In genomic region chr14:74584966-74585365, GRCh38 we compare ENCODE assay signal across 26 cellular contexts. TPM values are rescaled to one million over a fixed set of nuclear protein-coding genes. Genes with fewer than 3 reads are reported as not detected.
DNase-seq lines count a peak whose midpoint lies in the region; ATAC-seq and TF ChIP-seq lines count a peak whose summit lies in the region.
"Had no signal": no experiment of that assay in that cellular context is flagged by ENCODE, and none has a peak within 500 bp of the region (broad histone marks: within the 10 kb centered on the region; RNA-seq: fewer than 3 reads in every experiment).

No MANE protein-coding gene starts in this region.

- no peaks in the 10 kb centered on the region for H3K9me2 ChIP-seq in SK-N-SH

- peaks cover 7 to 28% of the 10 kb centered on the region in 2 experiments for H3K36me3 ChIP-seq in SK-N-SH (replicated peaks in 1 of 2; ENCODE audit: control insufficient read depth in 1 of 2, insufficient read depth in 2 of 2, low read length in 1 of 2)
- H3K36me3 ChIP-seq in ascending aorta = peaks cover 4 to 17% of the 10 kb centered on the region in 2 donors
- H3K36me3 ChIP-seq in thyroid gland = no peaks in the 10 kb centered on the region
- H3K36me3 ChIP-seq in adrenal gland (replicated peaks in 1 of 2) = no peaks in the 10 kb centered on the region

- intact Hi-C loops in ascending aorta (cut with DNase I) = no loop called here
- intact Hi-C loops in thyroid gland (cut with DNase I) = no loop called here
- intact Hi-C loops in adrenal gland (cut with DNase I) = no loop called here

- peaks cover 99% of the 10 kb centered on the region for H3K79me2 ChIP-seq in SK-N-SH (ENCODE audit: insufficient read depth)

- H2AFZ ChIP-seq in SK-N-SH (ENCODE audit: low read depth) = no peak overlapping the region

- no peaks in the 10 kb centered on the region for H3K27me3 ChIP-seq in SK-N-SH (ENCODE audit: insufficient read depth)
- H3K27me3 ChIP-seq in ascending aorta = no peaks in the 10 kb centered on the region
- H3K27me3 ChIP-seq in layer of hippocampus (ENCODE audit: control insufficient read depth, insufficient read depth, low read length) = no peaks in the 10 kb centered on the region
- H3K27me3 ChIP-seq in thyroid gland = no peaks in the 10 kb centered on the region
- H3K27me3 ChIP-seq in adrenal gland = no peaks in the 10 kb centered on the region

- H3K4me1 ChIP-seq in SK-N-SH (ENCODE audit: control insufficient read depth in 1 of 2, insufficient read depth in 2 of 2, low read depth in 1 of 2, low read length in 1 of 2) (peaks cover 17 to 23% of the 10 kb centered on the region in 2 experiments; a peak in 3 of 4 replicates), ascending aorta (peaks cover 41 to 86% of the 10 kb centered on the region in 2 donors), thyroid gland (peaks cover 46 to 82% of the 10 kb centered on the region in 2 donors), adrenal gland (replicated peaks in 1 of 2) (peaks cover 19 to 33% of the 10 kb centered on the region in 2 donors)

- H3F3A ChIP-seq in SK-N-SH (replicated peaks; ENCODE audit: insufficient read depth) = peaks cover 45% of the 10 kb centered on the region

- H3K27ac Mint-ChIP-seq in activated CD4-positive, alpha-beta memory T cell treated with anti-CD3 and anti-CD28 coated beads, Interleukin-2, amount 10 ng/mL, durations not matched to agents 7 days and 5 days = no peak overlapping the region
- H3K27ac Mint-ChIP-seq: H9; natural killer cell treated with Interleukin-12 subunit alpha and Interleukin-12 subunit beta and Interleukin-15 and Interleukin-18, amount 100 ng/mL, for 72 hours; stimulated activated effector memory CD8-positive, alpha-beta T cell treated with anti-CD3 and anti-CD28 coated beads, Interleukin-12 subunit alpha, Interleukin-12 subunit beta, amount 100 ng/mL, for 72 hours had no signal

- H3K4me3 Mint-ChIP-seq in activated CD4-positive, alpha-beta memory T cell treated with anti-CD3 and anti-CD28 coated beads, Interleukin-2, amount 10 ng/mL, durations not matched to agents 7 days and 5 days = no peak overlapping the region
- H3K4me3 Mint-ChIP-seq: CD8-positive, alpha-beta memory T cell; H9; natural killer cell treated with Interleukin-12 subunit alpha and Interleukin-12 subunit beta and Interleukin-15 and Interleukin-18, amount 100 ng/mL, for 72 hours; stimulated activated effector memory CD8-positive, alpha-beta T cell treated with anti-CD3 and anti-CD28 coated beads, Interleukin-12 subunit alpha, Interleukin-12 subunit beta, amount 100 ng/mL, for 72 hours had no signal

- TF ChIP-seq RAD21 in SK-N-SH (IDR thresholded peaks at IDR 0.05; ENCODE audit: low read length) = no peak

- H3K4me2 ChIP-seq in SK-N-SH = peak overlapping the region; percentile 30
- H3K4me2 ChIP-seq: KMS-11 had no signal

- H3K27ac ChIP-seq in SK-N-SH (ENCODE audit: low read depth in 2 of 2, low read length in 1 of 2) (peak overlapping the region in 1 of 2 experiments; percentile 63; a peak in 2 of 4 replicates), ascending aorta (peak overlapping the region; percentile 91 to 94), layer of hippocampus (ENCODE audit: low read depth, low read length) (peak overlapping the region; percentile 22), thyroid gland (peak overlapping the region; percentile 72 to 96 (median 84)), adrenal gland (peak overlapping the region in 1 of 5 donors; percentile 23)
- H3K27ac ChIP-seq: 22Rv1, KMS-11 had no signal

- POLR2A ChIA-PET in SK-N-SH (lab: Yijun Ruan, JAX) = interaction anchor here (1.1 kb wide), 1 partner anchor 12 kb away, joined by 3 read pairs; no protein-coding TSS in a partner anchor
- POLR2A ChIA-PET in activated CD4-positive, alpha-beta memory T cell treated with anti-CD3 and anti-CD28 coated beads, Interleukin-2, amount 10 ng/mL, durations not matched to agents 7 days and 5 days (lab: Charles Lee) = interaction anchor here (2.2 kb wide), 1 partner anchor 11 kb away, joined by 9 read pairs; no protein-coding TSS in a partner anchor

- WGBS in SK-N-SH (ENCODE audit: low lambda C conversion rate) = 90% methylated on average over 5 of the region's 5 CpGs
- 68 to 82% methylated on average over 5 of the region's 5 CpGs for WGBS in thyroid gland, 2 donors
- WGBS in adrenal gland, 4 donors = 71 to 78% (median 73%) methylated on average over 5 of the region's 5 CpGs

- DNase-seq in SK-N-SH (no peak), ascending aorta (ENCODE audit: low spot score in 2 of 2) (no peak), thyroid gland (no peak), adrenal gland (no peak)
- DNase-seq in activated CD4-positive, alpha-beta memory T cell treated with anti-CD3 and anti-CD28 coated beads, Interleukin-2, amount 10 ng/mL, durations not matched to agents 7 days and 5 days = no peak
- DNase-seq: activated CD4-positive, CD25-positive, alpha-beta regulatory T cell; activated naive CD4-positive, alpha-beta T cell; activated T-cell treated with anti-CD3 and anti-CD28 coated beads, Interleukin-2, amount 50 U/mL, for 1 hour; CD8-positive, alpha-beta memory T cell; DMS153; effector memory CD4-positive, alpha-beta T cell; GDM1; H9; midbrain; MV-4-11; NCI-H1694; NCI-H526 treated with DMSO at 0.1 percent for 48 hours; RPMI8226; stimulated activated CD4-positive, alpha-beta T cell treated with anti-CD3 and anti-CD28 coated beads, Interleukin-2, amount 100 ng/mL, for 24 hours had no signal

- H3K4me1 Mint-ChIP-seq in activated CD4-positive, alpha-beta memory T cell treated with anti-CD3 and anti-CD28 coated beads, Interleukin-2, amount 10 ng/mL, durations not matched to agents 7 days and 5 days = peaks cover 5% of the 10 kb centered on the region

- no peak for TF ChIP-seq EP300 in SK-N-SH (IDR thresholded peaks at IDR 0.05; ENCODE audit: borderline replicate concordance in 1 of 2, low read depth in 1 of 2, low read length in 1 of 2)

- H3K27me3 Mint-ChIP-seq in activated CD4-positive, alpha-beta memory T cell treated with anti-CD3 and anti-CD28 coated beads, Interleukin-2, amount 10 ng/mL, durations not matched to agents 7 days and 5 days = peaks cover 10% of the 10 kb centered on the region

- CTCF ChIA-PET in SK-N-SH (lab: Yijun Ruan, JAX) = interaction anchor here (0.7 to 2.0 kb wide), 2 partner anchors 24 to 27 kb away, joined by 4 to 9 read pairs; partner anchors contain the start of gene LTBP2
- CTCF ChIA-PET in activated CD4-positive, alpha-beta memory T cell treated with anti-CD3 and anti-CD28 coated beads, Interleukin-2, amount 10 ng/mL, durations not matched to agents 7 days and 5 days (lab: Charles Lee) = no interaction called here

- H3K9me3 ChIP-seq in SK-N-SH (no peaks in the 10 kb centered on the region), ascending aorta (no peaks in the 10 kb centered on the region), thyroid gland (no peaks in the 10 kb centered on the region), adrenal gland (replicated peaks in 1 of 3) (no peaks in the 10 kb centered on the region)

- no peak overlapping the region for H3K9ac ChIP-seq in SK-N-SH
- H3K9ac ChIP-seq: KMS-11 had no signal

- TF ChIP-seq CTCF in SK-N-SH (IDR thresholded peaks at IDR 0.05) (no peak), ascending aorta (IDR thresholded peaks at IDR 0.05) (no peak), thyroid gland (IDR thresholded peaks at IDR 0.05) (no peak), adrenal gland (IDR thresholded peaks at IDR 0.05) (no peak)

- ATAC-seq in SK-N-SH treated with all-trans-retinoic acid at 6 μM for 48 hours (no peak), HG03460 (IDR thresholded peaks at IDR 0.05; ENCODE audit: unreplicated experiment) (no peak)
- ATAC-seq: natural killer cell treated with Interleukin-12 subunit alpha and Interleukin-12 subunit beta and Interleukin-15 and Interleukin-18, amount 100 ng/mL, for 72 hours; stimulated activated effector memory CD8-positive, alpha-beta T cell treated with anti-CD3 and anti-CD28 coated beads, Interleukin-12 subunit alpha, Interleukin-12 subunit beta, amount 100 ng/mL, for 72 hours had no signal

- H4K20me1 ChIP-seq in SK-N-SH (ENCODE audit: insufficient read depth) = peaks cover 25% of the 10 kb centered on the region

- no peaks in the 10 kb centered on the region for H3K36me3 Mint-ChIP-seq in activated CD4-positive, alpha-beta memory T cell treated with anti-CD3 and anti-CD28 coated beads, Interleukin-2, amount 10 ng/mL, durations not matched to agents 7 days and 5 days (ENCODE audit: low read depth)
- H3K36me3 Mint-ChIP-seq: natural killer cell treated with Interleukin-12 subunit alpha and Interleukin-12 subunit beta and Interleukin-15 and Interleukin-18, amount 100 ng/mL, for 72 hours; stimulated activated effector memory CD8-positive, alpha-beta T cell treated with anti-CD3 and anti-CD28 coated beads, Interleukin-12 subunit alpha, Interleukin-12 subunit beta, amount 100 ng/mL, for 72 hours had no signal

- TF ChIP-seq POLR2A in thyroid gland (IDR thresholded peaks at IDR 0.05) (no peak), adrenal gland (IDR thresholded peaks at IDR 0.05) (no peak)

- no peak overlapping the region for H3K4me3 ChIP-seq in SK-N-SH (ENCODE audit: low read depth in 2 of 2, low read length in 1 of 2)
- no peak overlapping the region for H3K4me3 ChIP-seq in ascending aorta
- H3K4me3 ChIP-seq in thyroid gland (replicated peaks in 1 of 3) = no peak overlapping the region
- H3K4me3 ChIP-seq in adrenal gland = no peak overlapping the region

- H3K9me3 Mint-ChIP-seq in activated CD4-positive, alpha-beta memory T cell treated with anti-CD3 and anti-CD28 coated beads, Interleukin-2, amount 10 ng/mL, durations not matched to agents 7 days and 5 days = no peaks in the 10 kb centered on the region
- H3K9me3 Mint-ChIP-seq: CD8-positive, alpha-beta memory T cell; H9; natural killer cell treated with Interleukin-12 subunit alpha and Interleukin-12 subunit beta and Interleukin-15 and Interleukin-18, amount 100 ng/mL, for 72 hours; stimulated activated effector memory CD8-positive, alpha-beta T cell treated with anti-CD3 and anti-CD28 coated beads, Interleukin-12 subunit alpha, Interleukin-12 subunit beta, amount 100 ng/mL, for 72 hours had no signal

TF ChIP-seq in SK-N-SH, 30 proteins besides CTCF, POLR2A, EP300 and RAD21 (continues in another document):
- TF ChIP-seq TCF12 (IDR thresholded peaks at IDR 0.05) (no peak), TAF1 (IDR thresholded peaks at IDR 0.05; ENCODE audit: borderline replicate concordance, low read depth, low read length) (no peak)

TF ChIP-seq in SK-N-SH treated with all-trans-retinoic acid at 6 μM for 48 hours, 23 proteins besides CTCF, POLR2A, EP300 and RAD21 (continues in another document):
- TF ChIP-seq ISL1 (CRISPR knock-in tag; IDR thresholded peaks at IDR 0.05) (no peak), GLIS3 (CRISPR knock-in tag; IDR thresholded peaks at IDR 0.05) (no peak), OSR1 (CRISPR knock-in tag; IDR thresholded peaks at IDR 0.05) (no peak), PPARA (CRISPR knock-in tag; IDR thresholded peaks at IDR 0.05; ENCODE audit: borderline replicate concordance) (no peak)

RNA-seq across cellular contexts. Expression of gene LTBP2, which starts 27.1 kb away (rescaled TPM):
- polyA plus RNA-seq in SK-N-SH (2012; rRNA removed) (34.4 and 58.8 TPM in 2 replicates), adrenal gland (1 to 10 TPM; 2.1 to 2.4 (median 2.2) TPM)
- polyA plus RNA-seq in SK-N-SH (2012; cell fraction: cytosol; rRNA removed) = 30.9 and 41.3 TPM in 2 replicates
- polyA plus RNA-seq in SK-N-SH (2012; cell fraction: nucleus; rRNA removed) = 136 and 138 TPM in 2 replicates
- total RNA-seq in ascending aorta (383 TPM), thyroid gland (100 to 1,000 TPM in 3 of 4 donors, 10 to 100 TPM in 1; 81.3 to 240 (median 189) TPM), adrenal gland (10 to 100 TPM in 2 of 8 donors, 1 to 10 TPM in 6; 2.3 to 17.0 (median 7.3) TPM)
- under 1 TPM; 0.28 to 0.40 TPM for total RNA-seq in activated CD4-positive, alpha-beta memory T cell treated with anti-CD3 and anti-CD28 coated beads, Interleukin-2, amount 10 ng/mL, durations not matched to agents 7 days and 5 days

Comparison
In these comparisons a context has a peak if more than half of its experiments do, and no peak if none do; other contexts are left out.
1. RNA of gene LTBP2, which starts 27.1 kb away (total RNA-seq): 383 TPM in ascending aorta (single experiment) and 81.3 to 240 TPM in thyroid gland; 2.3 to 17.0 TPM in adrenal gland and 0.28 to 0.40 TPM in activated CD4-positive, alpha-beta memory T cell treated with anti-CD3 and anti-CD28 coated beads, Interleukin-2, amount 10 ng/mL, durations not matched to agents 7 days and 5 days; every median in the first group is over 4 times any median in the second.